Comparison of ENCODE assay signal across 9 cellular contexts in the genomic region with DNA sequence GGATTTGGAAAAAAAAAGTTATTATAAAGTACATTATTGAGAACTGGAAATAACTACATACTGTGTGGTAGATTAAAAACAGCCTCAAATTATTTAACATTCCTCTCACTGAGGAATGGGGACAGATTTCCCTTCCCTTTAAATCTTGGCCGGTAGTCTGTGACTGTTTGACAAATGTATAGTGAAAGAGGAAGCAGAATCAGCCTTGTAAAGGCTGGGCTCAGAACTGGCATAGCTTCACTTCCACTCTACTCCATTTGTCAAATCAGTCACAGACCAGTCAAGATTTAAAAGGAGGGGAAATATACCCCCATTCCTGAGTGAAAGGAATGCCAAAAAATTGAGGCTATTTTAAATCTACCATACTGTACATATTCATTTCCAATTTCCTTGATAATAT. TPM values are rescaled to one million over a fixed set of nuclear protein-coding genes. Genes with fewer than 3 reads are reported as not detected.
DNase-seq lines count a peak whose midpoint lies in the region; ATAC-seq and TF ChIP-seq lines count a peak whose summit lies in the region.
"Had no signal": no experiment of that assay in that cellular context is flagged by ENCODE, and none has a peak within 500 bp of the region (broad histone marks: within the 10 kb centered on the region; RNA-seq: fewer than 3 reads in every experiment).

No MANE protein-coding gene starts in this region.

- intact Hi-C loops in Caco-2 (cut with micrococcal nuclease; ENCODE audit: unreplicated experiment), result no loop called here

- H3K27me3 ChIP-seq in suprapubic skin (no peaks in the 10 kb centered on the region), Caco-2 (replicated peaks; ENCODE audit: control insufficient read depth, insufficient read depth, low read length) (no peaks in the 10 kb centered on the region)

- H3K9me3 ChIP-seq in suprapubic skin, result no peaks in the 10 kb centered on the region
- H3K9me3 ChIP-seq in Caco-2, result peaks cover 4% of the 10 kb centered on the region; the same call in 1 of the 2 replicates

- TF ChIP-seq CTCF in suprapubic skin (IDR thresholded peaks at IDR 0.05) (no peak), osteocyte (IDR thresholded peaks at IDR 0.05) (no peak), Caco-2 (IDR thresholded peaks at IDR 0.05; ENCODE audit: insufficient read depth in 1 of 2, low read depth in 1 of 2, low read length in 1 of 2, severe bottlenecking in 1 of 2, unreplicated experiment in 1 of 2) (no peak)

- no peaks in the 10 kb centered on the region for H3K9me3 Mint-ChIP-seq in osteocyte (ENCODE audit: unreplicated experiment)
- H3K9me3 Mint-ChIP-seq in Caco-2 (ENCODE audit: unreplicated experiment), result no peaks in the 10 kb centered on the region

- POLR2A ChIA-PET in Caco-2 (lab: Charles Lee), result interaction anchor here (2.3 kb wide), 1 partner anchor 18 kb away, joined by 23 read pairs; a partner anchor contains a TSS

- no peak for DNase-seq in suprapubic skin (ENCODE audit: low spot score in 2 of 2)
- DNase-seq in osteocyte (ENCODE audit: extremely low spot score, unreplicated experiment), result no peak
- no peak for DNase-seq in Caco-2
- no peak for DNase-seq in NCI-H69 (lab: John Stamatoyannopoulos, UW)

- no peak for TF ChIP-seq EP300 in suprapubic skin (IDR thresholded peaks at IDR 0.05)

- H3K4me3 ChIP-seq in suprapubic skin (no peak overlapping the region), Caco-2 (ENCODE audit: low read depth, low read length) (no peak overlapping the region)

- CTCF ChIA-PET in Caco-2 (lab: Charles Lee), result no interaction called here

- H3K27me3 Mint-ChIP-seq in osteocyte (ENCODE audit: unreplicated experiment) (peaks cover 19% of the 10 kb centered on the region), Caco-2 (ENCODE audit: insufficient read depth, unreplicated experiment) (no peaks in the 10 kb centered on the region)

- no peaks in the 10 kb centered on the region for H3K36me3 Mint-ChIP-seq in osteocyte (ENCODE audit: unreplicated experiment)
- peaks cover 7% of the 10 kb centered on the region for H3K36me3 Mint-ChIP-seq in Caco-2 (ENCODE audit: insufficient read depth, unreplicated experiment)

- peaks cover 32% of the 10 kb centered on the region for H3K4me1 ChIP-seq in suprapubic skin
- H3K4me1 ChIP-seq in Caco-2, result peaks cover 24% of the 10 kb centered on the region
- H3K4me1 ChIP-seq: parathyroid adenoma had no signal

- H3K4me1 Mint-ChIP-seq in osteocyte (ENCODE audit: unreplicated experiment) (no peaks in the 10 kb centered on the region), Caco-2 (ENCODE audit: low read depth, unreplicated experiment) (peaks cover 17% of the 10 kb centered on the region)

- H3K27ac ChIP-seq in suprapubic skin, result peak overlapping the region; percentile 71
- H3K27ac ChIP-seq: parathyroid adenoma had no signal

- BruUV-seq in Caco-2 (replicated peaks; lab: Mats Ljungman, UMichigan), result no TSS peak

- no peak overlapping the region for H3K27ac Mint-ChIP-seq in osteocyte (ENCODE audit: unreplicated experiment)
- no peak overlapping the region for H3K27ac Mint-ChIP-seq in Caco-2 (ENCODE audit: unreplicated experiment)

- H3K4me3 Mint-ChIP-seq in osteocyte (ENCODE audit: unreplicated experiment) (no peak overlapping the region), Caco-2 (ENCODE audit: unreplicated experiment) (no peak overlapping the region)

- peak; percentile 90 for ATAC-seq in GM19438 (IDR thresholded peaks at IDR 0.05; ENCODE audit: low read depth, unreplicated experiment)
- ATAC-seq in HG03064 (IDR thresholded peaks at IDR 0.05; ENCODE audit: low read depth, unreplicated experiment), result peak; percentile 95
- ATAC-seq in SK-N-SH treated with all-trans-retinoic acid at 6 μM for 48 hours, result peak; percentile 54
- ATAC-seq: Panc1 had no signal

- H3K36me3 ChIP-seq in suprapubic skin (no peaks in the 10 kb centered on the region), Caco-2 (ENCODE audit: control insufficient read depth, insufficient read depth, low read length) (no peaks in the 10 kb centered on the region)

- WGBS in suprapubic skin, result 14% methylated on average over 1 of the region's 1 CpG

- TF ChIP-seq POLR2A in suprapubic skin (IDR thresholded peaks at IDR 0.05), result no peak

TF ChIP-seq in SK-N-SH treated with all-trans-retinoic acid at 6 μM for 48 hours, 23 proteins besides CTCF, POLR2A, EP300 and RAD21:
- TF ChIP-seq ESRRG (CRISPR knock-in tag; IDR thresholded peaks at IDR 0.05) (no peak), CSDC2 (CRISPR knock-in tag; IDR thresholded peaks at IDR 0.05) (no peak), ZFP30 (CRISPR knock-in tag; IDR thresholded peaks at IDR 0.05) (no peak), ZNF70 (CRISPR knock-in tag; IDR thresholded peaks at IDR 0.05) (no peak), ZC3H10 (CRISPR knock-in tag; IDR thresholded peaks at IDR 0.05) (no peak), TCF4 (CRISPR knock-in tag; IDR thresholded peaks at IDR 0.05; ENCODE audit: borderline replicate concordance) (no peak), ZNF565 (CRISPR knock-in tag; conservative IDR thresholded peaks at IDR 0.05; ENCODE audit: low read depth) (no peak), RARB (CRISPR knock-in tag; IDR thresholded peaks at IDR 0.05) (no peak), ZNF8 (CRISPR knock-in tag; IDR thresholded peaks at IDR 0.05) (no peak), OSR1 (CRISPR knock-in tag; IDR thresholded peaks at IDR 0.05) (no peak)
- TF ChIP-seq, protein P1, sequence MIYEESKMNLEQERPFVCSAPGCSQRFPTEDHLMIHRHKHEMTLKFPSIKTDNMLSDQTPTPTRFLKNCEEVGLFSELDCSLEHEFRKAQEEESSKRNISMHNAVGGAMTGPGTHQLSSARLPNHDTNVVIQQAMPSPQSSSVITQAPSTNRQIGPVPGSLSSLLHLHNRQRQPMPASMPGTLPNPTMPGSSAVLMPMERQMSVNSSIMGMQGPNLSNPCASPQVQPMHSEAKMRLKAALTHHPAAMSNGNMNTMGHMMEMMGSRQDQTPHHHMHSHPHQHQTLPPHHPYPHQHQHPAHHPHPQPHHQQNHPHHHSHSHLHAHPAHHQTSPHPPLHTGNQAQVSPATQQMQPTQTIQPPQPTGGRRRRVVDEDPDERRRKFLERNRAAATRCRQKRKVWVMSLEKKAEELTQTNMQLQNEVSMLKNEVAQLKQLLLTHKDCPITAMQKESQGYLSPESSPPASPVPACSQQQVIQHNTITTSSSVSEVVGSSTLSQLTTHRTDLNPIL (CRISPR knock-in tag; IDR thresholded peaks at IDR 0.05; ENCODE audit: low read depth), result no peak
- TF ChIP-seq, protein P2, sequence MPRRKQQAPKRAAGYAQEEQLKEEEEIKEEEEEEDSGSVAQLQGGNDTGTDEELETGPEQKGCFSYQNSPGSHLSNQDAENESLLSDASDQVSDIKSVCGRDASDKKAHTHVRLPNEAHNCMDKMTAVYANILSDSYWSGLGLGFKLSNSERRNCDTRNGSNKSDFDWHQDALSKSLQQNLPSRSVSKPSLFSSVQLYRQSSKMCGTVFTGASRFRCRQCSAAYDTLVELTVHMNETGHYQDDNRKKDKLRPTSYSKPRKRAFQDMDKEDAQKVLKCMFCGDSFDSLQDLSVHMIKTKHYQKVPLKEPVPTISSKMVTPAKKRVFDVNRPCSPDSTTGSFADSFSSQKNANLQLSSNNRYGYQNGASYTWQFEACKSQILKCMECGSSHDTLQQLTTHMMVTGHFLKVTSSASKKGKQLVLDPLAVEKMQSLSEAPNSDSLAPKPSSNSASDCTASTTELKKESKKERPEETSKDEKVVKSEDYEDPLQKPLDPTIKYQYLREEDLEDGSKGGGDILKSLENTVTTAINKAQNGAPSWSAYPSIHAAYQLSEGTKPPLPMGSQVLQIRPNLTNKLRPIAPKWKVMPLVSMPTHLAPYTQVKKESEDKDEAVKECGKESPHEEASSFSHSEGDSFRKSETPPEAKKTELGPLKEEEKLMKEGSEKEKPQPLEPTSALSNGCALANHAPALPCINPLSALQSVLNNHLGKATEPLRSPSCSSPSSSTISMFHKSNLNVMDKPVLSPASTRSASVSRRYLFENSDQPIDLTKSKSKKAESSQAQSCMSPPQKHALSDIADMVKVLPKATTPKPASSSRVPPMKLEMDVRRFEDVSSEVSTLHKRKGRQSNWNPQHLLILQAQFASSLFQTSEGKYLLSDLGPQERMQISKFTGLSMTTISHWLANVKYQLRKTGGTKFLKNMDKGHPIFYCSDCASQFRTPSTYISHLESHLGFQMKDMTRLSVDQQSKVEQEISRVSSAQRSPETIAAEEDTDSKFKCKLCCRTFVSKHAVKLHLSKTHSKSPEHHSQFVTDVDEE (CRISPR knock-in tag; IDR thresholded peaks at IDR 0.05), result no peak

RNA-seq across cellular contexts. Expression of a gene that starts 18.2 kb away (rescaled TPM):
- total RNA-seq in suprapubic skin (10 to 100 TPM; 13.6 to 19.4 (median 16.1) TPM), osteocyte (21.7 and 21.8 TPM in 2 replicates), Caco-2 (2022) (56.9 and 59.7 TPM in 2 replicates)

RNA-seq across cellular contexts. Expression of a gene that starts 35.3 kb away (rescaled TPM):
- 10 to 100 TPM; 15.8 to 26.6 (median 21.7) TPM for total RNA-seq in suprapubic skin
- total RNA-seq in osteocyte, result 49.7 and 51.0 TPM in 2 replicates
- 0.25 and 0.49 TPM in 2 replicates for total RNA-seq in Caco-2 (2022)

Comparison
In these comparisons a context has a peak if more than half of its experiments do, and no peak if none do; other contexts are left out.
1. RNA of a gene that starts 35.3 kb away (total RNA-seq): 49.7 to 51.0 TPM in osteocyte and 15.8 to 26.6 TPM in suprapubic skin; 0.25 to 0.49 TPM in Caco-2; every median in the first group is over 10 times any median in the second.
2. Peak in every context shown above with its lines, with median percentiles within 50 percentile points of each other: ATAC-seq.